Comparison of ENCODE assay signal across 1 cellular context in genomic region chr12:52990206-52990605, GRCh38.
TF ChIP-seq lines count a peak whose summit lies in the region.

No MANE protein-coding gene starts in this region.

TF ChIP-seq in HepG2, 621 proteins besides CTCF, POLR2A, EP300 and RAD21:
- TF ChIP-seq ZBTB43 (CRISPR knock-in tag; conservative IDR thresholded peaks at IDR 0.05) = no peak
